Comparison of ENCODE assay signal across 9 cellular contexts in genomic region chr12:122889658-122890561, GRCh38. TPM values are rescaled to one million over a fixed set of nuclear protein-coding genes. Genes with fewer than 3 reads are reported as not detected.
DNase-seq lines count a peak whose midpoint lies in the region; ATAC-seq, FAIRE-seq and TF ChIP-seq lines count a peak whose summit lies in the region.
"Had no signal": no experiment of that assay in that cellular context is flagged by ENCODE, and none has a peak within 500 bp of the region (broad histone marks: within the 10 kb centered on the region; RNA-seq: fewer than 3 reads in every experiment).

No MANE protein-coding gene starts in this region.

- peak overlapping the region; percentile 60 for H3K4me2 ChIP-seq in KMS-11
- no peak overlapping the region for H3K4me2 ChIP-seq in astrocyte (ENCODE audit: low read length)

- H3K4me3 Mint-ChIP-seq in CD14-positive monocyte (peak overlapping the region; percentile 75 to 93), astrocyte (ENCODE audit: unreplicated experiment) (peak overlapping the region; percentile 21)
- peak overlapping the region; percentile 59 to 89 (median 77) for H3K4me3 Mint-ChIP-seq in naive thymus-derived CD4-positive, alpha-beta T cell

- no peak for ATAC-seq in naive thymus-derived CD4-positive, alpha-beta T cell

- H4K20me1 ChIP-seq in KMS-11 (ENCODE audit: insufficient read depth) (no peaks in the 10 kb centered on the region), astrocyte (ENCODE audit: insufficient read depth, low read length) (peaks cover 50% of the 10 kb centered on the region)

- H3K4me1 ChIP-seq in KMS-11 (ENCODE audit: low read depth, poor library complexity, severe bottlenecking) (peaks cover 90% of the 10 kb centered on the region), astrocyte (ENCODE audit: insufficient read depth, low read length) (peaks cover 72% of the 10 kb centered on the region)
- H3K4me1 ChIP-seq in naive thymus-derived CD4-positive, alpha-beta T cell (ENCODE audit: control insufficient read depth in 2 of 2, insufficient read depth in 2 of 2, low read length in 2 of 2) = peaks cover 69 to 71% of the 10 kb centered on the region in 2 donors

- POLR2A ChIA-PET in naive thymus-derived CD4-positive, alpha-beta T cell (lab: Charles Lee) = interaction anchor here (0.6 to 2.5 kb wide), 10 partner anchors 8 to 1648 kb away, joined by 3 to 36 read pairs (median 4); partner anchors contain the start of gene VPS37B

- no peaks in the 10 kb centered on the region for H3K9me3 ChIP-seq in astrocyte (ENCODE audit: insufficient read depth, low read depth, low read length)
- H3K9me3 ChIP-seq in naive thymus-derived CD4-positive, alpha-beta T cell (ENCODE audit: control insufficient read depth in 2 of 3, low read length in 3 of 3) = no peaks in the 10 kb centered on the region

- peaks cover 83% of the 10 kb centered on the region for H3K79me2 ChIP-seq in KMS-11 (ENCODE audit: insufficient read depth, low read depth)
- H3K79me2 ChIP-seq in astrocyte (ENCODE audit: insufficient read depth, low read length) = peaks cover 98% of the 10 kb centered on the region

- H3K27ac ChIP-seq in KMS-11 (peak overlapping the region; percentile 89), astrocyte (ENCODE audit: low read depth, low read length) (peak overlapping the region; percentile 19)
- peak overlapping the region; percentile 58 for H3K27ac ChIP-seq in naive thymus-derived CD4-positive, alpha-beta T cell (ENCODE audit: low read depth, low read length)

- CTCF ChIA-PET in naive thymus-derived CD4-positive, alpha-beta T cell (lab: Charles Lee) = interaction anchor here (0.8 to 1.6 kb wide), 2 partner anchors 9 to 10 kb away, joined by 3 to 5 read pairs; no protein-coding TSS in a partner anchor

- peaks cover 5 to 16% of the 10 kb centered on the region in 2 donors for H3K36me3 Mint-ChIP-seq in CD14-positive monocyte
- H3K36me3 Mint-ChIP-seq in astrocyte (ENCODE audit: low read depth, unreplicated experiment) = no peaks in the 10 kb centered on the region
- H3K36me3 Mint-ChIP-seq in naive thymus-derived CD4-positive, alpha-beta T cell = peaks cover 0 to 19% (median 0%) of the 10 kb centered on the region in 5 donors

- H3K27ac Mint-ChIP-seq in CD14-positive monocyte (peak overlapping the region; percentile 97 to 100 (median 99)), astrocyte (ENCODE audit: unreplicated experiment) (peak overlapping the region; percentile 96)
- peak overlapping the region; percentile 77 to 97 (median 93) for H3K27ac Mint-ChIP-seq in naive thymus-derived CD4-positive, alpha-beta T cell

- H3K9ac ChIP-seq in KMS-11 (peak overlapping the region; percentile 50; the same call in 1 of the 2 replicates), astrocyte (ENCODE audit: low read length) (no peak overlapping the region)

- H2AFZ ChIP-seq in KMS-11 (ENCODE audit: low read depth) = no peak overlapping the region
- H2AFZ ChIP-seq in astrocyte (ENCODE audit: low read depth, low read length) = no peak overlapping the region

- H3K36me3 ChIP-seq in KMS-11 (ENCODE audit: insufficient read depth) = no peaks in the 10 kb centered on the region
- no peaks in the 10 kb centered on the region for H3K36me3 ChIP-seq in astrocyte (ENCODE audit: insufficient read depth, low read length)
- H3K36me3 ChIP-seq in naive thymus-derived CD4-positive, alpha-beta T cell (ENCODE audit: control insufficient read depth in 2 of 3, insufficient read depth in 3 of 3, low read length in 3 of 3) = no peaks in the 10 kb centered on the region

- intact Hi-C loops in CD14-positive monocyte (cut with micrococcal nuclease) = loop anchor here (2.0 to 5.0 kb wide), 2 partner anchors 57 kb away; no protein-coding TSS in a partner anchor
- intact Hi-C loops in naive thymus-derived CD4-positive, alpha-beta T cell (cut with micrococcal nuclease) = loop anchor here (10.0 kb wide), 2 partner anchors 345 to 365 kb away; partner anchors contain the start of genes KNTC1 (in 1 of the 2), MPHOSPH9 (in 1 of the 2), MTRFR (in 1 of the 2) and RSRC2 (in 1 of the 2)

- H3K4me3 ChIP-seq in KMS-11 (IDR thresholded peaks at IDR 0.05; ENCODE audit: insufficient read depth, low read depth, low read length) (no peak overlapping the region), astrocyte (ENCODE audit: insufficient read depth, low read depth, low read length) (no peak overlapping the region)
- H3K4me3 ChIP-seq in naive thymus-derived CD4-positive, alpha-beta T cell (ENCODE audit: low read length) = no peak overlapping the region

- H3K9me3 Mint-ChIP-seq in CD14-positive monocyte = no peaks in the 10 kb centered on the region
- no peaks in the 10 kb centered on the region for H3K9me3 Mint-ChIP-seq in astrocyte (ENCODE audit: unreplicated experiment)
- no peaks in the 10 kb centered on the region for H3K9me3 Mint-ChIP-seq in naive thymus-derived CD4-positive, alpha-beta T cell

- DNase-seq in CD14-positive monocyte (ENCODE audit: low spot score) = no peak
- DNase-seq in astrocyte (ENCODE audit: low read depth) = no peak
- no peak for DNase-seq in naive thymus-derived CD4-positive, alpha-beta T cell
- no peak for DNase-seq in islet precursor cell
- no peak for DNase-seq in DMS 273 (lab: John Stamatoyannopoulos, UW; ENCODE audit: unreplicated experiment)
- no peak for DNase-seq in NCI-H748 treated with DMSO at 0.1 percent for 48 hours (lab: John Stamatoyannopoulos, UW)
- no peak for DNase-seq in NCI-H345 (lab: John Stamatoyannopoulos, UW)
- DNase-seq: activated CD4-positive, CD25-positive, alpha-beta regulatory T cell had no signal

- H3K4me1 Mint-ChIP-seq in CD14-positive monocyte (peaks cover 88% of the 10 kb centered on the region), astrocyte (ENCODE audit: low read depth, unreplicated experiment) (peaks cover 55% of the 10 kb centered on the region)
- peaks cover 76 to 94% (median 90%) of the 10 kb centered on the region in 7 donors for H3K4me1 Mint-ChIP-seq in naive thymus-derived CD4-positive, alpha-beta T cell

- H3K27me3 ChIP-seq in KMS-11 (ENCODE audit: insufficient read depth, low read depth) (no peaks in the 10 kb centered on the region), astrocyte (ENCODE audit: insufficient read depth, low read length) (no peaks in the 10 kb centered on the region)
- H3K27me3 ChIP-seq in naive thymus-derived CD4-positive, alpha-beta T cell (ENCODE audit: control insufficient read depth in 2 of 2, insufficient read depth in 2 of 2, low read length in 2 of 2) = no peaks in the 10 kb centered on the region

- TF ChIP-seq CTCF in CD14-positive monocyte (IDR thresholded peaks at IDR 0.05) = no peak
- TF ChIP-seq CTCF in KMS-11 (conservative IDR thresholded peaks at IDR 0.05; ENCODE audit: low read depth, low read length) = no peak
- no peak for TF ChIP-seq CTCF in astrocyte (IDR thresholded peaks at IDR 0.05; ENCODE audit: insufficient read depth, low read depth, low read length)

- H3K27me3 Mint-ChIP-seq in CD14-positive monocyte (ENCODE audit: low read depth in 3 of 3) (peaks cover 0 to 2% (median 2%) of the 10 kb centered on the region in 3 donors), astrocyte (ENCODE audit: low read depth, unreplicated experiment) (no peaks in the 10 kb centered on the region)
- H3K27me3 Mint-ChIP-seq in naive thymus-derived CD4-positive, alpha-beta T cell = peaks cover 0 to under 1% (median 0%) of the 10 kb centered on the region in 5 donors

- no peak for FAIRE-seq in astrocyte (lab: Jason Lieb, UNC)

RNA-seq across cellular contexts. Expression of gene VPS37B, which starts 6.0 kb away (rescaled TPM):
- 10 to 100 TPM; 12.3 to 16.4 TPM for polyA plus RNA-seq in CD14-positive monocyte
- total RNA-seq in astrocyte = 27.1 and 31.4 TPM in 2 replicates
- total RNA-seq in naive thymus-derived CD4-positive, alpha-beta T cell = 100 to 1,000 TPM in 1 of 5 experiments, 10 to 100 TPM in 4; 25.3 to 101 (median 30.1) TPM
- 10 to 100 TPM; 16.5 to 16.9 TPM for polyA plus RNA-seq in naive thymus-derived CD4-positive, alpha-beta T cell

RNA-seq across cellular contexts. Expression of gene HIP1R, which starts 54.7 kb away (rescaled TPM):
- polyA plus RNA-seq in CD14-positive monocyte = under 1 TPM in 1 of 2 donors, not detected in 1; 0.09 TPM
- 21.3 and 22.2 TPM in 2 replicates for total RNA-seq in astrocyte
- 100 to 1,000 TPM in 3 of 5 experiments, 10 to 100 TPM in 2; 25.8 to 162 (median 111) TPM for total RNA-seq in naive thymus-derived CD4-positive, alpha-beta T cell
- 10 to 100 TPM in 1 of 2 donors, 1 to 10 TPM in 1; 7.0 to 25.3 TPM for polyA plus RNA-seq in naive thymus-derived CD4-positive, alpha-beta T cell

Comparison
In these comparisons a context has a peak if more than half of its experiments do, and no peak if none do; other contexts are left out.
1. H3K4me3 Mint-ChIP-seq: peak in every context shown above with its lines; median percentile 84 in CD14-positive monocyte; 77 in naive thymus-derived CD4-positive, alpha-beta T cell; 21 in astrocyte.
2. H3K27ac ChIP-seq: peak in every context shown above with its lines; median percentile 89 in KMS-11; 58 in naive thymus-derived CD4-positive, alpha-beta T cell; 19 in astrocyte.